Comparison of ENCODE assay signal across 8 cellular contexts in genomic region chr3:66220066-66220465, GRCh38. TPM values are rescaled to one million over a fixed set of nuclear protein-coding genes. Genes with fewer than 3 reads are reported as not detected.
A peak's percentile ranks its signal among the peaks of the same experiment; 100 is the strongest.
DNase-seq lines count a peak whose midpoint lies in the region; ATAC-seq and TF ChIP-seq lines count a peak whose summit lies in the region.

No MANE protein-coding gene starts in this region.

- H3K36me3 Mint-ChIP-seq in T-helper 1 cell treated with Interleukin-12 subunit alpha and Interleukin-12 subunit beta and Interleukin-4 antibody, amounts not matched to agents 30 μg/mL and 1 μg/mL, for 36 hours (ENCODE audit: low read depth), result peaks cover 19% of the 10 kb centered on the region
- H3K36me3 Mint-ChIP-seq in activated B cell treated with CpG ODN at 0.5 μM for 24 hours (ENCODE audit: low read depth), result peaks cover 29% of the 10 kb centered on the region
- H3K36me3 Mint-ChIP-seq in immature natural killer cell, result peaks cover 0 to 4% (median 3%) of the 10 kb centered on the region in 3 donors

- H3K9me3 Mint-ChIP-seq in T-helper 1 cell treated with Interleukin-12 subunit alpha and Interleukin-12 subunit beta and Interleukin-4 antibody, amounts not matched to agents 30 μg/mL and 1 μg/mL, for 36 hours, result no peaks in the 10 kb centered on the region
- no peaks in the 10 kb centered on the region for H3K9me3 Mint-ChIP-seq in activated B cell treated with CpG ODN at 0.5 μM for 24 hours
- H3K9me3 Mint-ChIP-seq in immature natural killer cell, result no peaks in the 10 kb centered on the region

- peaks cover 32% of the 10 kb centered on the region for H3K4me1 Mint-ChIP-seq in T-helper 1 cell treated with Interleukin-12 subunit alpha and Interleukin-12 subunit beta and Interleukin-4 antibody, amounts not matched to agents 30 μg/mL and 1 μg/mL, for 36 hours (ENCODE audit: low read depth)
- peaks cover 38% of the 10 kb centered on the region for H3K4me1 Mint-ChIP-seq in activated B cell treated with CpG ODN at 0.5 μM for 24 hours
- H3K4me1 Mint-ChIP-seq in immature natural killer cell, result peaks cover 15 to 35% of the 10 kb centered on the region in 2 donors

- CTCF ChIA-PET in activated B cell treated with CpG ODN at 0.5 μM for 24 hours (lab: Charles Lee), result no interaction called here

- H3K4me3 Mint-ChIP-seq in T-helper 1 cell treated with Interleukin-12 subunit alpha and Interleukin-12 subunit beta and Interleukin-4 antibody, amounts not matched to agents 30 μg/mL and 1 μg/mL, for 36 hours, result peak overlapping the region; percentile 36
- H3K4me3 Mint-ChIP-seq in activated B cell treated with CpG ODN at 0.5 μM for 24 hours (peak overlapping the region; percentile 98), immature natural killer cell (peak overlapping the region; percentile 94 to 100 (median 98))

- TF ChIP-seq CTCF in activated B cell treated with CpG ODN at 0.5 μM for 24 hours (IDR thresholded peaks at IDR 0.05), result no peak

- peaks cover 0 to 18% (median 13%) of the 10 kb centered on the region in 5 donors for H3K4me1 ChIP-seq in subcutaneous abdominal adipose tissue (ENCODE audit: control insufficient read depth in 5 of 5, insufficient read depth in 5 of 5, low read length in 5 of 5)

- DNase-seq in T-helper 1 cell, result no peak
- no peak for DNase-seq in activated B cell treated with CpG ODN at 0.5 μM for 24 hours
- no peak for DNase-seq in immature natural killer cell
- DNase-seq in NOMO-1 treated with DMSO at 0.1 percent for 48 hours (lab: John Stamatoyannopoulos, UW; ENCODE audit: unreplicated experiment), result no peak

- no peak overlapping the region for H3K27ac ChIP-seq in subcutaneous abdominal adipose tissue (ENCODE audit: low read depth, low read length)

- no peaks in the 10 kb centered on the region for H3K9me3 ChIP-seq in subcutaneous abdominal adipose tissue (ENCODE audit: control insufficient read depth in 5 of 5, low read length in 5 of 5)

- POLR2A ChIA-PET in activated B cell treated with CpG ODN at 0.5 μM for 24 hours (lab: Charles Lee), result interaction anchor here (0.9 to 1.0 kb wide), 2 partner anchors 16 to 67 kb away, joined by 5 read pairs; no protein-coding TSS in a partner anchor

- peaks cover 0 to 7% (median 2%) of the 10 kb centered on the region in 5 donors for H3K36me3 ChIP-seq in subcutaneous abdominal adipose tissue (ENCODE audit: control insufficient read depth in 5 of 5, insufficient read depth in 5 of 5, low read length in 5 of 5)

- intact Hi-C loops in activated B cell treated with CpG ODN at 0.5 μM for 24 hours (cut with micrococcal nuclease), result loop anchor here (1.0 to 5.0 kb wide), 5 partner anchors 167 to 829 kb away; partner anchors contain the start of genes KBTBD8 and LRIG1

- H3K27me3 Mint-ChIP-seq in T-helper 1 cell treated with Interleukin-12 subunit alpha and Interleukin-12 subunit beta and Interleukin-4 antibody, amounts not matched to agents 30 μg/mL and 1 μg/mL, for 36 hours (ENCODE audit: low read depth), result peaks cover 6% of the 10 kb centered on the region
- H3K27me3 Mint-ChIP-seq in activated B cell treated with CpG ODN at 0.5 μM for 24 hours (peaks cover 3% of the 10 kb centered on the region), immature natural killer cell (ENCODE audit: low read depth in 3 of 3) (peaks cover 1 to 7% (median 6%) of the 10 kb centered on the region in 3 donors)

- no peak overlapping the region for H3K27ac Mint-ChIP-seq in T-helper 1 cell treated with Interleukin-12 subunit alpha and Interleukin-12 subunit beta and Interleukin-4 antibody, amounts not matched to agents 30 μg/mL and 1 μg/mL, for 36 hours
- H3K27ac Mint-ChIP-seq in activated B cell treated with CpG ODN at 0.5 μM for 24 hours, result no peak overlapping the region
- peak overlapping the region in 2 of 6 donors; percentile 87 to 92 for H3K27ac Mint-ChIP-seq in immature natural killer cell

- no peaks in the 10 kb centered on the region for H3K27me3 ChIP-seq in subcutaneous abdominal adipose tissue (ENCODE audit: control insufficient read depth in 5 of 5, insufficient read depth in 4 of 5, low read length in 5 of 5)

- peak overlapping the region in 2 of 5 donors; percentile 6 to 89 for H3K9ac ChIP-seq in subcutaneous abdominal adipose tissue (ENCODE audit: low read length in 5 of 5)

- no peak for ATAC-seq in activated B cell treated with CpG ODN at 0.5 μM for 24 hours (ENCODE audit: low read depth)
- ATAC-seq in GM19023 (IDR thresholded peaks at IDR 0.05; ENCODE audit: unreplicated experiment), result no peak
- ATAC-seq in HG03097 (IDR thresholded peaks at IDR 0.05; ENCODE audit: low FRiP score, unreplicated experiment), result no peak

- H3K4me3 ChIP-seq in subcutaneous abdominal adipose tissue (ENCODE audit: low read depth in 1 of 5, low read length in 5 of 5), result peak overlapping the region; percentile 67 to 95 (median 85)

RNA-seq across cellular contexts. Expression of gene SLC25A26, which starts 0.7 kb away (rescaled TPM):
- total RNA-seq in activated B cell treated with CpG ODN at 0.5 μM for 24 hours, result 20.8 and 23.2 TPM in 2 replicates
- 10 to 100 TPM; 27.1 to 52.3 (median 43.3) TPM for polyA plus RNA-seq in immature natural killer cell

Comparison
In these comparisons a context has a peak if more than half of its experiments do, and no peak if none do; other contexts are left out.
1. H3K4me3 Mint-ChIP-seq: peak in every context shown above with its lines; median percentile 98 in activated B cell treated with CpG ODN at 0.5 μM for 24 hours; 98 in immature natural killer cell; 36 in T-helper 1 cell treated with Interleukin-12 subunit alpha and Interleukin-12 subunit beta and Interleukin-4 antibody, amounts not matched to agents 30 μg/mL and 1 μg/mL, for 36 hours.